Comparison of ENCODE assay signal across 1 cellular context in the genomic region with DNA sequence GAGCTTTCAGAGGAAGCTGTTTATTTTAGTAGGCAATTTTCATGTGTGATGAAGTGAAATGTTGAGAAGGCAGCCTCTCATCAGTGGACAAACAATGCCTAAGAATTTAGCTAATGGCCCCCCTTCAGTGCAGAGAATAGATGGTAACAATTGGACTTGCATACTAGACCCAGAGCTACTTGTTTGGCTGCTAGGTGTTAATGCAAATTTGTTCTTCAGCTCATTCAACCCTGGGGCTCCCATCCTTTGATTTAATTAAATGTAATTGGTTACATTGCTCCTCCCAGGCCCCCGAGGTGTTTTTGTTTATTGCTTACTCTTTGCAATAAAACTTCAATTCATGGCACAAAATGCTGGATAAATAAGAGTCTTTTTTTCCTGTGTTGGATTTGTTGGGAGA.
TF ChIP-seq lines count a peak whose summit lies in the region.

No MANE protein-coding gene starts in this region.

TF ChIP-seq in H1, 55 proteins besides CTCF, POLR2A, EP300 and RAD21 (continued from another document):
- TF ChIP-seq CHD7 (IDR thresholded peaks at IDR 0.05; ENCODE audit: insufficient replicate concordance, low read length) (peak; percentile 74), SP1 (IDR thresholded peaks at IDR 0.05; ENCODE audit: low read depth, low read length) (0 out of 2 replicates have a peak, but pooled peaks have one; percentile 64), RNF2 (IDR thresholded peaks at IDR 0.05; ENCODE audit: borderline replicate concordance, low read depth, low read length, missing control alignments, poor library complexity, severe bottlenecking) (no peak), TEAD4 (IDR thresholded peaks at IDR 0.05; ENCODE audit: low read depth, low read length) (peak; percentile 43; the same call in 1 of the 2 replicates)
TF ChIP-seq in H1: peak in this region for 4.
